1 cellular context compared by ENCODE assay signal in the genomic region with DNA sequence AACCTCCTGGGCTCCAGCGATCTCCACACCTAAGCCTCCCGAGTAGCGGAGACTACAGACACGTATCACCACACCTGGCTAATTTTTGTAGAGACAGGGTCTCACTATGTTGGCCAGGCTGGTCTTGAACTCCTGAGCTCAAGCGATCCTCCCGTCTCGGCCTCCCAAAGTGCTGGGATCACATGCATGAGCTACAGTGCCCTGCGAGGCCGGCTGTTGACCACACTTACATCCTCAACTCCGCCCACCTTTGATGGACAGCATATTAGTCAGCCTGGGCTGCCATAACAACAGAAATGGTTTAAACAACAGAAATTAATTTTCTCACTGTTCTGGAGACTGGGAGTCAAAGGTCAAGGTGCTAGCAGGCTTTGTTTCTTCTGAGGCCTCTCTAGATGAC.
TF ChIP-seq lines count a peak whose summit lies in the region.

No MANE protein-coding gene starts in this region.

TF ChIP-seq in IMR-90, 13 proteins besides CTCF, POLR2A, EP300 and RAD21 (continued from another document):
- TF ChIP-seq, protein P1, sequence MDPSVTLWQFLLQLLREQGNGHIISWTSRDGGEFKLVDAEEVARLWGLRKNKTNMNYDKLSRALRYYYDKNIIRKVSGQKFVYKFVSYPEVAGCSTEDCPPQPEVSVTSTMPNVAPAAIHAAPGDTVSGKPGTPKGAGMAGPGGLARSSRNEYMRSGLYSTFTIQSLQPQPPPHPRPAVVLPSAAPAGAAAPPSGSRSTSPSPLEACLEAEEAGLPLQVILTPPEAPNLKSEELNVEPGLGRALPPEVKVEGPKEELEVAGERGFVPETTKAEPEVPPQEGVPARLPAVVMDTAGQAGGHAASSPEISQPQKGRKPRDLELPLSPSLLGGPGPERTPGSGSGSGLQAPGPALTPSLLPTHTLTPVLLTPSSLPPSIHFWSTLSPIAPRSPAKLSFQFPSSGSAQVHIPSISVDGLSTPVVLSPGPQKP (IDR thresholded peaks at IDR 0.05; ENCODE audit: borderline replicate concordance, low read depth, low read length) = no peak
- TF ChIP-seq, protein P2, sequence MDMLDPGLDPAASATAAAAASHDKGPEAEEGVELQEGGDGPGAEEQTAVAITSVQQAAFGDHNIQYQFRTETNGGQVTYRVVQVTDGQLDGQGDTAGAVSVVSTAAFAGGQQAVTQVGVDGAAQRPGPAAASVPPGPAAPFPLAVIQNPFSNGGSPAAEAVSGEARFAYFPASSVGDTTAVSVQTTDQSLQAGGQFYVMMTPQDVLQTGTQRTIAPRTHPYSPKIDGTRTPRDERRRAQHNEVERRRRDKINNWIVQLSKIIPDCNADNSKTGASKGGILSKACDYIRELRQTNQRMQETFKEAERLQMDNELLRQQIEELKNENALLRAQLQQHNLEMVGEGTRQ (IDR thresholded peaks at IDR 0.05; ENCODE audit: low read depth, low read length) = no peak
- TF ChIP-seq MAFK (IDR thresholded peaks at IDR 0.05; ENCODE audit: low read depth, low read length) (no peak), RCOR1 (IDR thresholded peaks at IDR 0.05; ENCODE audit: insufficient replicate concordance, low read length) (no peak), MAZ (IDR thresholded peaks at IDR 0.05; ENCODE audit: borderline replicate concordance, low read depth, low read length) (no peak), CEBPB (IDR thresholded peaks at IDR 0.05; ENCODE audit: low read depth, low read length) (no peak), CHD1 (IDR thresholded peaks at IDR 0.05; ENCODE audit: low read depth, low read length) (no peak)
